In the genomic region with DNA sequence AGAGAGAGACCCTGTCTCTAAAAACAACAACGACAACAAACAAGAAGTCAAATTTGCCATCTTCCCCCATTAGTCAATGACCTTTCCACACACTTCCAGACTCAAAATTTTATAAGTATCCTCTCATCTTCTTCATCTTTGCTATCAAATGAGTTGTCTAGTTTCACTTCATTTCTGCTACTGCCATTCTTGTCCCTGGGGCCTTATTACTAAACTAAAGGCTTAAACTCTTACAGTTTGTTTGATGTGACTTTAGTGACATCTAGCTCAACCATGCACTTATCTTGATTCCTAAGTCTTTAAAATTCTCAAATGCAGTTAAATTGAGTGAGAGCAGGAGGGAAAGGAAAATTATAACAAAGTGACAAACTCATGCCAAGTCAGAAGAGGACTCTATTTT, we compare ENCODE assay signal across 17 cellular contexts.
"Had no signal": no experiment of that assay in that cellular context is flagged by ENCODE, and none has a peak within 500 bp of the region (broad histone marks: within the 10 kb centered on the region; RNA-seq: fewer than 3 reads in every experiment).

No MANE protein-coding gene starts in this region.

- H3K27me3 ChIP-seq: esophagus muscularis mucosa, gastrocnemius medialis, neutrophil, right atrium auricular region, sigmoid colon had no signal

- ATAC-seq: effector memory CD8-positive, alpha-beta T cell; gastrocnemius medialis; left lobe of liver; mucosa of descending colon; naive thymus-derived CD8-positive, alpha-beta T cell had no signal

- H3K4me3 ChIP-seq: esophagus muscularis mucosa, gastrocnemius medialis, mucosa of descending colon, right atrium auricular region, sigmoid colon, skin epidermis had no signal

- H3K27ac ChIP-seq: epithelial cell of prostate, esophagus muscularis mucosa, gastrocnemius medialis, neutrophil, right atrium auricular region, sigmoid colon, skin epidermis had no signal

- H3K9me3 ChIP-seq: esophagus muscularis mucosa, gastrocnemius medialis, mucosa of descending colon, neutrophil, right atrium auricular region, sigmoid colon had no signal

- H3K36me3 ChIP-seq: esophagus muscularis mucosa, gastrocnemius medialis, neutrophil, right atrium auricular region, sigmoid colon had no signal

- DNase-seq: effector memory CD8-positive, alpha-beta T cell; gastrocnemius medialis; islet precursor cell; mammary epithelial cell; mucosa of descending colon; naive thymus-derived CD8-positive, alpha-beta T cell; posterior cingulate gyrus; sigmoid colon; stimulated activated CD4-positive, alpha-beta T cell treated with anti-CD3 and anti-CD28 coated beads, Interleukin-12 subunit alpha, Interleukin-12 subunit beta, amount 100 ng/mL, for 4 hours; stimulated activated naive CD4-positive, alpha-beta T cell treated with Interleukin-2 at 50 U/mL for 16 hours; trophoblast cell had no signal

- H3K4me1 ChIP-seq: right atrium auricular region had no signal
